10 cellular contexts compared by ENCODE assay signal in the genomic region with DNA sequence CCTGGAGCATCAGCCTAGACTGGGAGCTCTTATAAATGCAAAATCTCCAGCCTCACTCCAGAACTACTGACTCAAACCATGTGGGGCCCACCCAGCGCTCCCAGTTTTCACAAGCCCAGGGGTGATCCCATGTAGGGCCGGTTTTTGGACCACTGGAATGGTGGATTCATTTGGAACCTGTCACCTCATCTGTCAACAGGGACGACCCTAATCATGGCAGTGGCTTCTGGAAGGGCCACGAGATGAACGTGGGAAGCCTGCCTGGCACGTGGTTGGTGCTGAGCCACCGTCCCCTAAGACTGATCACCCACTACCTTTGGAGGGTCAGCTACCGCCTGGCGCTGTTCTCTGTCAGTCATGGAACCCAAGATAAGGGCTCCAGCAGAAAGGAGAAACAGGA. TPM values are rescaled to one million over a fixed set of nuclear protein-coding genes. Genes with fewer than 3 reads are reported as not detected.
DNase-seq lines count a peak whose midpoint lies in the region; ATAC-seq and TF ChIP-seq lines count a peak whose summit lies in the region.
"Had no signal": no experiment of that assay in that cellular context is flagged by ENCODE, and none has a peak within 500 bp of the region (broad histone marks: within the 10 kb centered on the region; RNA-seq: fewer than 3 reads in every experiment).

No MANE protein-coding gene starts in this region.

- no peak overlapping the region for H2AFZ ChIP-seq in hepatocyte

- no peaks in the 10 kb centered on the region for H4K20me1 ChIP-seq in hepatocyte (ENCODE audit: insufficient read depth, poor library complexity, severe bottlenecking)

- no peaks in the 10 kb centered on the region for H3K79me2 ChIP-seq in hepatocyte

- H3K4me3 Mint-ChIP-seq in activated naive CD4-positive, alpha-beta T cell treated with anti-CD3 and anti-CD28 coated beads, Interleukin-2, amount 50 U/mL, for 24 hours: no peak overlapping the region
- no peak overlapping the region for H3K4me3 Mint-ChIP-seq in activated CD8-positive, alpha-beta T cell treated with anti-CD3 and anti-CD28 coated beads for 36 hours
- no peak overlapping the region for H3K4me3 Mint-ChIP-seq in WTC11

- H3K4me1 ChIP-seq in hepatocyte (ENCODE audit: insufficient read depth) (peaks cover 22% of the 10 kb centered on the region), transverse colon (peaks cover 9 to 47% (median 24%) of the 10 kb centered on the region in 4 donors)

- TF ChIP-seq POLR2A in transverse colon (IDR thresholded peaks at IDR 0.05) (no peak), erythroblast (IDR thresholded peaks at IDR 0.05; ENCODE audit: low read length) (no peak)

- no peaks in the 10 kb centered on the region for H3K9me3 ChIP-seq in hepatocyte (ENCODE audit: low read depth)
- no peaks in the 10 kb centered on the region for H3K9me3 ChIP-seq in transverse colon

- H3K27ac ChIP-seq in hepatocyte (peak overlapping the region; percentile 73), transverse colon (peak overlapping the region; percentile 51 to 70 (median 60))

- CTCF ChIA-PET in activated CD8-positive, alpha-beta T cell treated with anti-CD3 and anti-CD28 coated beads for 36 hours (lab: Charles Lee): interaction anchor here (1.3 to 2.0 kb wide), 2 partner anchors 21 to 42 kb away, joined by 5 to 7 read pairs; no protein-coding TSS in a partner anchor
- CTCF ChIA-PET in WTC11 (lab: Charles Lee): interaction anchor here (0.6 to 1.0 kb wide), 2 partner anchors 43 to 60 kb away, joined by 3 to 4 read pairs; no protein-coding TSS in a partner anchor

- no peak for DNase-seq in activated naive CD4-positive, alpha-beta T cell treated with anti-CD3 and anti-CD28 coated beads, Interleukin-2, amount 50 U/mL, for 16 hours
- DNase-seq in activated CD8-positive, alpha-beta T cell treated with anti-CD3 and anti-CD28 coated beads for 36 hours: no peak
- DNase-seq in hepatocyte (ENCODE audit: low spot score): no peak
- DNase-seq in transverse colon: no peak
- no peak for DNase-seq in erythroblast (lab: John Stamatoyannopoulos, UW)
- no peak for DNase-seq in GF-D8 (lab: John Stamatoyannopoulos, UW)
- DNase-seq in WTC11 (ENCODE audit: low spot score): no peak
- DNase-seq: NCI-H2081 treated with DMSO at 0.1 percent for 48 hours had no signal

- H3K36me3 ChIP-seq in hepatocyte (replicated peaks; ENCODE audit: insufficient read depth, low read depth): no peaks in the 10 kb centered on the region
- no peaks in the 10 kb centered on the region for H3K36me3 ChIP-seq in transverse colon

- WGBS in hepatocyte (ENCODE audit: low lambda C conversion rate, missing lambda C conversion rate): 94% methylated on average over 9 of the region's 9 CpGs
- WGBS in transverse colon (ENCODE audit: low coverage in 1 of 2), 2 donors: 97% methylated on average over 9 of the region's 9 CpGs; no CpG with 5 or more reads in 1 of the 2 donors

- in situ Hi-C loops in transverse colon (cut with MboI; ENCODE audit: low pct_ligation_motif_present in 1 of 4, low pct_unique_long_range_greater_than_20kb in 1 of 4, low sequenced_read_pairs in 3 of 4): no loop called here

- peaks cover 82% of the 10 kb centered on the region for H3K4me1 Mint-ChIP-seq in activated naive CD4-positive, alpha-beta T cell treated with anti-CD3 and anti-CD28 coated beads, Interleukin-2, amount 50 U/mL, for 24 hours
- H3K4me1 Mint-ChIP-seq in activated CD8-positive, alpha-beta T cell treated with anti-CD3 and anti-CD28 coated beads for 36 hours (ENCODE audit: low read depth): peaks cover 85% of the 10 kb centered on the region
- H3K4me1 Mint-ChIP-seq in WTC11: peaks cover 21% of the 10 kb centered on the region

- no peaks in the 10 kb centered on the region for H3K9me2 ChIP-seq in hepatocyte (replicated peaks; ENCODE audit: insufficient read depth)

- no peak for TF ChIP-seq EP300 in transverse colon (IDR thresholded peaks at IDR 0.05; ENCODE audit: low read depth)

- intact Hi-C loops in activated CD8-positive, alpha-beta T cell treated with anti-CD3 and anti-CD28 coated beads for 36 hours (cut with micrococcal nuclease): loop anchor here (2.0 to 10.0 kb wide), 3 partner anchors 17 to 49 kb away; a partner anchor contains a TSS
- intact Hi-C loops in transverse colon (cut with DNase I; ENCODE audit: low total_unique reads): no loop called here

- H3K27me3 ChIP-seq in hepatocyte (peaks cover 6% of the 10 kb centered on the region), transverse colon (no peaks in the 10 kb centered on the region)

- no peaks in the 10 kb centered on the region for H3K9me3 Mint-ChIP-seq in activated naive CD4-positive, alpha-beta T cell treated with anti-CD3 and anti-CD28 coated beads, Interleukin-2, amount 50 U/mL, for 24 hours
- peaks cover 3% of the 10 kb centered on the region for H3K9me3 Mint-ChIP-seq in activated CD8-positive, alpha-beta T cell treated with anti-CD3 and anti-CD28 coated beads for 36 hours
- no peaks in the 10 kb centered on the region for H3K9me3 Mint-ChIP-seq in WTC11

- H3K4me2 ChIP-seq in hepatocyte: peak overlapping the region; percentile 69

- H3K27me3 Mint-ChIP-seq in activated naive CD4-positive, alpha-beta T cell treated with anti-CD3 and anti-CD28 coated beads, Interleukin-2, amount 50 U/mL, for 24 hours: no peaks in the 10 kb centered on the region
- no peaks in the 10 kb centered on the region for H3K27me3 Mint-ChIP-seq in activated CD8-positive, alpha-beta T cell treated with anti-CD3 and anti-CD28 coated beads for 36 hours
- peaks cover 38% of the 10 kb centered on the region for H3K27me3 Mint-ChIP-seq in WTC11 (ENCODE audit: low read depth)

- peak overlapping the region; percentile 98 for H3K27ac Mint-ChIP-seq in activated naive CD4-positive, alpha-beta T cell treated with anti-CD3 and anti-CD28 coated beads, Interleukin-2, amount 50 U/mL, for 24 hours
- H3K27ac Mint-ChIP-seq in activated CD8-positive, alpha-beta T cell treated with anti-CD3 and anti-CD28 coated beads for 36 hours: peak overlapping the region; percentile 98
- no peak overlapping the region for H3K27ac Mint-ChIP-seq in WTC11

- POLR2A ChIA-PET in activated CD8-positive, alpha-beta T cell treated with anti-CD3 and anti-CD28 coated beads for 36 hours (lab: Charles Lee): interaction anchor here (1.3 to 67.1 kb wide), 4 partner anchors 1 to 101 kb away, joined by 3 to 2439 read pairs (median 1235); a partner anchor contains a TSS
- POLR2A ChIA-PET in WTC11 (lab: Charles Lee): no interaction called here

- no peak for ATAC-seq in activated CD8-positive, alpha-beta T cell treated with anti-CD3 and anti-CD28 coated beads for 36 hours
- ATAC-seq in WTC11: no peak
- ATAC-seq: Panc1 had no signal

- no peak overlapping the region for H3K4me3 ChIP-seq in hepatocyte
- H3K4me3 ChIP-seq in transverse colon: no peak overlapping the region

- H3K36me3 Mint-ChIP-seq in activated naive CD4-positive, alpha-beta T cell treated with anti-CD3 and anti-CD28 coated beads, Interleukin-2, amount 50 U/mL, for 24 hours: peaks cover 6% of the 10 kb centered on the region
- H3K36me3 Mint-ChIP-seq in activated CD8-positive, alpha-beta T cell treated with anti-CD3 and anti-CD28 coated beads for 36 hours (ENCODE audit: low read depth): peaks cover 56% of the 10 kb centered on the region
- no peaks in the 10 kb centered on the region for H3K36me3 Mint-ChIP-seq in WTC11

- no peak for TF ChIP-seq CTCF in activated CD8-positive, alpha-beta T cell treated with anti-CD3 and anti-CD28 coated beads for 36 hours (IDR thresholded peaks at IDR 0.05)
- TF ChIP-seq CTCF in hepatocyte (IDR thresholded peaks at IDR 0.05; ENCODE audit: poor library complexity): no peak
- no peak for TF ChIP-seq CTCF in transverse colon (IDR thresholded peaks at IDR 0.05)
- TF ChIP-seq CTCF in WTC11 (IDR thresholded peaks at IDR 0.05): no peak

TF ChIP-seq in WTC11, 78 proteins besides CTCF, POLR2A, EP300 and RAD21 (continues in another document):
- TF ChIP-seq NFATC4 (CRISPR knock-in tag; IDR thresholded peaks at IDR 0.05) (no peak), NR3C1 (CRISPR knock-in tag; conservative IDR thresholded peaks at IDR 0.05; ENCODE audit: low read depth) (no peak), RELA (CRISPR knock-in tag; IDR thresholded peaks at IDR 0.05; ENCODE audit: borderline replicate concordance) (no peak), GTF2I (CRISPR knock-in tag; conservative IDR thresholded peaks at IDR 0.05) (no peak), SOX15 (CRISPR knock-in tag; IDR thresholded peaks at IDR 0.05) (no peak), RORB (CRISPR knock-in tag; IDR thresholded peaks at IDR 0.05) (no peak), ZNF671 (CRISPR knock-in tag; IDR thresholded peaks at IDR 0.05) (no peak), FOXK1 (CRISPR knock-in tag; IDR thresholded peaks at IDR 0.05) (no peak), TEAD4 (CRISPR knock-in tag; IDR thresholded peaks at IDR 0.05) (no peak)
- TF ChIP-seq, protein P1, sequence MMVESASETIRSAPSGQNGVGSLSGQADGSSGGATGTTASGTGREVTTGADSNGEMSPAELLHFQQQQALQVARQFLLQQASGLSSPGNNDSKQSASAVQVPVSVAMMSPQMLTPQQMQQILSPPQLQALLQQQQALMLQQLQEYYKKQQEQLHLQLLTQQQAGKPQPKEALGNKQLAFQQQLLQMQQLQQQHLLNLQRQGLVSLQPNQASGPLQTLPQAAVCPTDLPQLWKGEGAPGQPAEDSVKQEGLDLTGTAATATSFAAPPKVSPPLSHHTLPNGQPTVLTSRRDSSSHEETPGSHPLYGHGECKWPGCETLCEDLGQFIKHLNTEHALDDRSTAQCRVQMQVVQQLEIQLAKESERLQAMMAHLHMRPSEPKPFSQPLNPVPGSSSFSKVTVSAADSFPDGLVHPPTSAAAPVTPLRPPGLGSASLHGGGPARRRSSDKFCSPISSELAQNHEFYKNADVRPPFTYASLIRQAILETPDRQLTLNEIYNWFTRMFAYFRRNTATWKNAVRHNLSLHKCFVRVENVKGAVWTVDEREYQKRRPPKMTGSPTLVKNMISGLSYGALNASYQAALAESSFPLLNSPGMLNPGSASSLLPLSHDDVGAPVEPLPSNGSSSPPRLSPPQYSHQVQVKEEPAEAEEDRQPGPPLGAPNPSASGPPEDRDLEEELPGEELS (CRISPR knock-in tag; IDR thresholded peaks at IDR 0.05): no peak

RNA-seq across cellular contexts. Expression of a gene that starts 16.9 kb away (rescaled TPM):
- 100 to 1,000 TPM; 210 to 216 TPM for total RNA-seq in activated CD8-positive, alpha-beta T cell treated with anti-CD3 and anti-CD28 coated beads for 36 hours
- 33.7 and 34.8 TPM in 2 replicates for total RNA-seq in hepatocyte
- 25.4 and 30.9 TPM in 2 replicates for polyA plus RNA-seq in hepatocyte
- total RNA-seq in transverse colon: 10 to 100 TPM in 2 of 4 donors, 1 to 10 TPM in 2; 6.7 to 11.1 (median 9.3) TPM
- total RNA-seq in WTC11 (2021): 29.3 to 39.0 TPM (median 35.4 TPM) in 3 replicates

RNA-seq across cellular contexts. Expression of a gene that starts 32.7 kb away (rescaled TPM):
- 100 to 1,000 TPM; 147 to 150 TPM for total RNA-seq in activated CD8-positive, alpha-beta T cell treated with anti-CD3 and anti-CD28 coated beads for 36 hours
- total RNA-seq in hepatocyte: 4.0 and 5.4 TPM in 2 replicates
- 2.2 and 3.3 TPM in 2 replicates for polyA plus RNA-seq in hepatocyte
- 1 to 10 TPM; 2.2 to 7.2 (median 4.3) TPM for total RNA-seq in transverse colon
- 1.8 to 3.1 TPM (median 2.9 TPM) in 3 replicates for total RNA-seq in WTC11 (2021)

RNA-seq across cellular contexts. Expression of a gene that starts 51.2 kb away (rescaled TPM):
- 10 to 100 TPM; 52.3 to 55.3 TPM for total RNA-seq in activated CD8-positive, alpha-beta T cell treated with anti-CD3 and anti-CD28 coated beads for 36 hours
- total RNA-seq in hepatocyte (13.3 and 14.7 TPM in 2 replicates), transverse colon (10 to 100 TPM; 25.3 to 36.6 (median 28.7) TPM), WTC11 (2021) (61.1 to 65.9 TPM (median 65.8 TPM) in 3 replicates)
- polyA plus RNA-seq in hepatocyte: 10.4 and 12.1 TPM in 2 replicates

Comparison
In these comparisons a context has a peak if more than half of its experiments do, and no peak if none do; other contexts are left out.
1. RNA of a gene that starts 32.7 kb away (total RNA-seq): 147 to 150 TPM in activated CD8-positive, alpha-beta T cell treated with anti-CD3 and anti-CD28 coated beads for 36 hours; 2.2 to 7.2 TPM in transverse colon, 4.0 to 5.4 TPM in hepatocyte and 1.8 to 3.1 TPM in WTC11; every median in the first group is over 10 times any median in the second.